In the genomic region with DNA sequence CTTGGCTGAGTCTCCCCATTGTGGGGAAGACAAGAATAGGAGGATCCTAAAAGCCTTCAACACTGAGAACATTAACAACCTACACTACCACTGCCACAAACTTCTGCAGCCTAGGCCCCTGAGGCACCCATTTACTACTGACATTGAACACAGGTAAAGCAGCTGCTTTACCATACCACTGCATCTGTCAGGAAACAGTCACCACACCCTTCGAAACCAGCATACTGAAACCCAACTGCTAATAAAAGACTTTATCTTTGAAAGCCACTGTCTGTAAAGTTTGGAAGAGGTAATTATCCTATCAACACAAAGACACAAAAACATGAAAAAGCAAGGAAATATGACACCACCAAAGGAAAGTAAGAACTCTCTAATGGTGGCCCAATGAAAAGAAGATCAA, we compare ENCODE assay signal across 13 cellular contexts. TPM values are rescaled to one million over a fixed set of nuclear protein-coding genes. Genes with fewer than 3 reads are reported as not detected.
DNase-seq lines count a peak whose midpoint lies in the region; ATAC-seq lines count a peak whose summit lies in the region.
"Had no signal": no experiment of that assay in that cellular context is flagged by ENCODE, and none has a peak within 500 bp of the region (broad histone marks: within the 10 kb centered on the region; RNA-seq: fewer than 3 reads in every experiment).

No MANE protein-coding gene starts in this region.

- no peaks in the 10 kb centered on the region for H3K27me3 Mint-ChIP-seq in CD4-positive, alpha-beta memory T cell
- no peaks in the 10 kb centered on the region for H3K27me3 Mint-ChIP-seq in T-cell

- POLR2A ChIA-PET in CD4-positive, alpha-beta memory T cell (lab: Charles Lee; ENCODE audit: partially characterized antibody): interaction anchor here (0.6 to 1.9 kb wide), 7 partner anchors 29 to 147 kb away, joined by 3 to 22 read pairs (median 3); partner anchors contain the start of genes IL10RB and TMEM50B
- POLR2A ChIA-PET in T-cell (lab: Charles Lee): interaction anchor here in 1 of 2 donors (0.9 kb wide), 1 partner anchor 73 kb away, joined by 3 read pairs; no protein-coding TSS in a partner anchor

- H3K9me3 ChIP-seq in CD4-positive, alpha-beta memory T cell (ENCODE audit: control insufficient read depth in 1 of 2, low read length in 2 of 2): no peaks in the 10 kb centered on the region
- H3K9me3 ChIP-seq in MG63: peaks cover 16% of the 10 kb centered on the region
- H3K9me3 ChIP-seq: colonic mucosa had no signal

- CTCF ChIA-PET in CD4-positive, alpha-beta memory T cell (lab: Charles Lee; ENCODE audit: partially characterized antibody): interaction anchor here (1.4 to 6.6 kb wide), 6 partner anchors 16 to 136 kb away, joined by 3 to 42 read pairs (median 9); partner anchors contain the start of gene IL10RB
- CTCF ChIA-PET in T-cell (lab: Charles Lee): interaction anchor here (0.5 to 2.5 kb wide), 4 partner anchors 13 to 135 kb away, joined by 3 to 9 read pairs (median 5); no protein-coding TSS in a partner anchor

- H3K36me3 Mint-ChIP-seq in CD4-positive, alpha-beta memory T cell: peaks cover 15 to 37% of the 10 kb centered on the region in 2 donors
- peaks cover 28% of the 10 kb centered on the region for H3K36me3 Mint-ChIP-seq in T-cell

- intact Hi-C loops in CD4-positive, alpha-beta memory T cell (cut with micrococcal nuclease): no loop called here

- peak in 2 of 5 donors; percentile 14 to 25 for DNase-seq in CD4-positive, alpha-beta memory T cell
- no peak for DNase-seq in T-cell
- no peak for DNase-seq in dedifferentiated amniotic fluid mesenchymal stem cell (ENCODE audit: extremely low spot score)
- no peak for DNase-seq in NCI-H446 treated with DMSO at 0.1 percent for 48 hours (lab: John Stamatoyannopoulos, UW)
- DNase-seq in inferior parietal cortex (ENCODE audit: extremely low spot score): no peak
- no peak for DNase-seq in MG63
- DNase-seq: C1 segment of cervical spinal cord, colonic mucosa, heart right ventricle, Karpas-422, OCI-M1 had no signal

- peaks cover 8% of the 10 kb centered on the region for H3K36me3 ChIP-seq in CD4-positive, alpha-beta memory T cell (ENCODE audit: insufficient read depth, low read length)
- peaks cover 29% of the 10 kb centered on the region for H3K36me3 ChIP-seq in MG63
- H3K36me3 ChIP-seq: colonic mucosa had no signal

- H3K4me1 Mint-ChIP-seq in CD4-positive, alpha-beta memory T cell: peaks cover 41 to 70% (median 53%) of the 10 kb centered on the region in 4 donors
- H3K4me1 Mint-ChIP-seq in T-cell: peaks cover 63 to 72% (median 66%) of the 10 kb centered on the region in 3 donors

- no peak overlapping the region for H3K4me3 ChIP-seq in CD4-positive, alpha-beta memory T cell (ENCODE audit: low read length in 2 of 2)
- no peak overlapping the region for H3K4me3 ChIP-seq in MG63
- H3K4me3 ChIP-seq: colonic mucosa, heart right ventricle had no signal

- peaks cover 60% of the 10 kb centered on the region for H3K4me1 ChIP-seq in CD4-positive, alpha-beta memory T cell (ENCODE audit: insufficient read depth, low read length)
- H3K4me1 ChIP-seq: colonic mucosa had no signal

- no peaks in the 10 kb centered on the region for H3K27me3 ChIP-seq in CD4-positive, alpha-beta memory T cell (ENCODE audit: insufficient read depth, low read length)
- H3K27me3 ChIP-seq in MG63: no peaks in the 10 kb centered on the region
- H3K27me3 ChIP-seq: colonic mucosa, heart right ventricle had no signal

- H3K9me3 Mint-ChIP-seq in CD4-positive, alpha-beta memory T cell: peaks cover 0 to 9% (median 0%) of the 10 kb centered on the region in 8 donors
- H3K9me3 Mint-ChIP-seq in T-cell: peaks cover 5 to 17% (median 6%) of the 10 kb centered on the region in 3 donors

- H3K27ac ChIP-seq in CD4-positive, alpha-beta memory T cell (ENCODE audit: low read depth, low read length): peak overlapping the region; percentile 13
- H3K27ac ChIP-seq: colonic mucosa had no signal

- ATAC-seq in GM19025 (IDR thresholded peaks at IDR 0.05; ENCODE audit: low read depth, unreplicated experiment): peak; percentile 83
- peak; percentile 77 for ATAC-seq in HG02840 (IDR thresholded peaks at IDR 0.05; ENCODE audit: low FRiP score, unreplicated experiment)
- ATAC-seq in T-cell (replicated peaks in 1 of 4): peak; percentile 59 to 77 (median 66)

- H3K4me3 Mint-ChIP-seq in CD4-positive, alpha-beta memory T cell: peak overlapping the region; percentile 21 to 73 (median 37)
- H3K4me3 Mint-ChIP-seq in T-cell: peak overlapping the region in 1 of 3 donors; percentile 38

- peak overlapping the region; percentile 5 to 92 (median 77) for H3K27ac Mint-ChIP-seq in CD4-positive, alpha-beta memory T cell
- H3K27ac Mint-ChIP-seq in T-cell: peak overlapping the region; percentile 66 to 77

RNA-seq across cellular contexts. Expression of gene IFNAR1, which starts 7.4 kb away (rescaled TPM):
- 10 to 100 TPM; 60.1 to 62.5 TPM for total RNA-seq in CD4-positive, alpha-beta memory T cell
- polyA plus RNA-seq in CD4-positive, alpha-beta memory T cell: 10 to 100 TPM; 52.5 to 64.4 TPM
- total RNA-seq in T-cell: 10 to 100 TPM; 22.1 to 51.1 (median 45.6) TPM
- 1.7 and 6.6 TPM in 2 replicates for total RNA-seq in MG63 (2014; rRNA removed; shearing (Covaris generic); ENCODE audit: low replicate concordance)
